1 cellular context compared by ENCODE assay signal in genomic region chr16:13631916-13632315, GRCh38.
TF ChIP-seq lines count a peak whose summit lies in the region.

No MANE protein-coding gene starts in this region.

TF ChIP-seq in WTC11, 78 proteins besides CTCF, POLR2A, EP300 and RAD21 (continued from another document):
- TF ChIP-seq STAT6 (CRISPR knock-in tag; conservative IDR thresholded peaks at IDR 0.05; ENCODE audit: low read depth) = no peak
- TF ChIP-seq CBFB (CRISPR knock-in tag; IDR thresholded peaks at IDR 0.05; ENCODE audit: low read depth) = no peak
- no peak for TF ChIP-seq ERG (CRISPR knock-in tag; IDR thresholded peaks at IDR 0.05)
- TF ChIP-seq ZNF263 (CRISPR knock-in tag; IDR thresholded peaks at IDR 0.05; ENCODE audit: low read depth) = no peak
- TF ChIP-seq ZBTB43 (CRISPR knock-in tag; IDR thresholded peaks at IDR 0.05) = no peak
- TF ChIP-seq ZNF423 (CRISPR knock-in tag; IDR thresholded peaks at IDR 0.05) = no peak
